In the genomic region with DNA sequence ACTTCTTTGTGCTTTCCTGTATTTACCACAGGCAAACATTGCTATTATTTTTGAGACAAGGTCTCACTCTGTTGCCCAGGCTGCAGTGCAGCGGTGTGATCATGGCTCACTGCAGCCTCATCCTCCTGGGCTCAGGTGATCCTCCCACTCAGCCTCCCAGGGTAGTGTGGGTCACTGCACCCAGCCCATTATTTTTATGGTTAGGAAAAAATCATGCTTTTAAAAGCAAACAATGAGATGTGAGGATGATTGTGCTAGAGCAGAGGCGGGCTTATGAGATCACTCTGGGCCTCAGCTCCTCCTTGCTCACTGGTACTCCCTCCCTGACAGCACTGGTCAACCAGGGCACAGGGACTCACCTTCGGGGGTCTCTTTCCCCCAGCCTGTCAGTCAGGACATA, we compare ENCODE assay signal across 14 cellular contexts.
DNase-seq lines count a peak whose midpoint lies in the region; ATAC-seq and TF ChIP-seq lines count a peak whose summit lies in the region.
"Had no signal": no experiment of that assay in that cellular context is flagged by ENCODE, and none has a peak within 500 bp of the region (broad histone marks: within the 10 kb centered on the region; RNA-seq: fewer than 3 reads in every experiment).

No MANE protein-coding gene starts in this region.

- H3K9me3 Mint-ChIP-seq in stimulated activated effector memory CD8-positive, alpha-beta T cell treated with anti-CD3 and anti-CD28 coated beads, Interleukin-12 subunit alpha, Interleukin-12 subunit beta, amount 100 ng/mL, for 72 hours = no peaks in the 10 kb centered on the region
- H3K9me3 Mint-ChIP-seq: CD14-positive monocyte; CD8-positive, alpha-beta T cell; GM23338 had no signal

- H3K4me1 Mint-ChIP-seq in stimulated activated effector memory CD8-positive, alpha-beta T cell treated with anti-CD3 and anti-CD28 coated beads, Interleukin-12 subunit alpha, Interleukin-12 subunit beta, amount 100 ng/mL, for 72 hours = peaks cover 16% of the 10 kb centered on the region

- H3K4me3 Mint-ChIP-seq in stimulated activated effector memory CD8-positive, alpha-beta T cell treated with anti-CD3 and anti-CD28 coated beads, Interleukin-12 subunit alpha, Interleukin-12 subunit beta, amount 100 ng/mL, for 72 hours = no peak overlapping the region
- H3K4me3 Mint-ChIP-seq: CD14-positive monocyte, GM23338 had no signal

- DNase-seq in RWPE1 (ENCODE audit: low spot score) (no peak), kidney tubule cell (ENCODE audit: low spot score) (peak; percentile 38), NOMO-1 (lab: John Stamatoyannopoulos, UW; ENCODE audit: unreplicated experiment in 2 of 2) (no peak), NCI-H1092 (lab: John Stamatoyannopoulos, UW) (no peak)
- DNase-seq in stimulated activated effector memory CD8-positive, alpha-beta T cell treated with anti-CD3 and anti-CD28 coated beads, Interleukin-12 subunit alpha, Interleukin-12 subunit beta, amount 100 ng/mL, for 72 hours (ENCODE audit: low spot score in 2 of 2) = no peak
- DNase-seq: COR-L47, DMS153, DMS79 treated with DMSO at 0.1 percent for 48 hours, EL, H7 had no signal

- no peak overlapping the region for H3K4me3 ChIP-seq in HEK293 (ENCODE audit: low read depth, low read length)
- H3K4me3 ChIP-seq: GM23338 had no signal

- H3K36me3 ChIP-seq in HEK293 (ENCODE audit: control insufficient read depth in 2 of 2, insufficient read depth in 1 of 2, low read length in 2 of 2) = peaks cover 23 to 57% of the 10 kb centered on the region in 2 experiments

- H3K27ac Mint-ChIP-seq in stimulated activated effector memory CD8-positive, alpha-beta T cell treated with anti-CD3 and anti-CD28 coated beads, Interleukin-12 subunit alpha, Interleukin-12 subunit beta, amount 100 ng/mL, for 72 hours = peak overlapping the region; percentile 93
- H3K27ac Mint-ChIP-seq: CD14-positive monocyte, GM23338 had no signal

- no peak for TF ChIP-seq CTCF in HEK293 (tag by site-specific recombination; IDR thresholded peaks at IDR 0.05)
- no peak for TF ChIP-seq CTCF in RWPE1 (conservative IDR thresholded peaks at IDR 0.05; ENCODE audit: low read depth)

- peaks cover 8% of the 10 kb centered on the region for H3K4me1 ChIP-seq in HEK293 (ENCODE audit: control insufficient read depth, insufficient read depth, low read length)

- POLR2A ChIA-PET in HEK293 (lab: Yijun Ruan, JAX) (interaction anchor here (2.7 to 5.8 kb wide), 2 partner anchors 18 to 87 kb away, joined by 31 to 242 read pairs; partner anchors contain the start of genes NEIL1 and SIN3A), RWPE1 (lab: Yijun Ruan, JAX; ENCODE audit: low non-redundant PET) (no interaction called here)

- no peak for ATAC-seq in stimulated activated effector memory CD8-positive, alpha-beta T cell treated with anti-CD3 and anti-CD28 coated beads, Interleukin-12 subunit alpha, Interleukin-12 subunit beta, amount 100 ng/mL, for 72 hours
- ATAC-seq: CD8-positive, alpha-beta T cell; GM23338 had no signal

- CTCF ChIA-PET in HEK293 (lab: Yijun Ruan, JAX) = interaction anchor here (1.4 to 5.3 kb wide), 6 partner anchors 11 to 318 kb away, joined by 6 to 66 read pairs (median 44); partner anchors contain the start of genes IMP3, SIN3A and SNX33
- CTCF ChIA-PET in RWPE1 (lab: Yijun Ruan, JAX) = no interaction called here

- H3K36me3 Mint-ChIP-seq in stimulated activated effector memory CD8-positive, alpha-beta T cell treated with anti-CD3 and anti-CD28 coated beads, Interleukin-12 subunit alpha, Interleukin-12 subunit beta, amount 100 ng/mL, for 72 hours = peaks cover 75% of the 10 kb centered on the region

- no peaks in the 10 kb centered on the region for H3K9me3 ChIP-seq in HEK293 (ENCODE audit: control insufficient read depth, insufficient read depth, low read depth, low read length)

- H3K27ac ChIP-seq in HEK293 (ENCODE audit: extremely low read depth, low read depth, low read length) (no peak overlapping the region), RWPE1 (0 out of 2 replicates have a peak overlapping the region, but pooled peaks have one; percentile 1)

TF ChIP-seq in HEK293, 187 proteins besides CTCF, POLR2A, EP300 and RAD21 (continues in another document):
- TF ChIP-seq ZSCAN18 (tag by site-specific recombination; IDR thresholded peaks at IDR 0.05) (no peak), ZFHX2 (tag by site-specific recombination; conservative IDR thresholded peaks at IDR 0.05) (peak; percentile 58), ZNF558 (tag by site-specific recombination; IDR thresholded peaks at IDR 0.05) (no peak), YY2 (tag by site-specific recombination; IDR thresholded peaks at IDR 0.05) (no peak), PRDM6 (tag by site-specific recombination; IDR thresholded peaks at IDR 0.05) (no peak), ZNF560 (tag by site-specific recombination; IDR thresholded peaks at IDR 0.05; ENCODE audit: borderline replicate concordance) (no peak), ZNF202 (tag by site-specific recombination; IDR thresholded peaks at IDR 0.05; ENCODE audit: borderline replicate concordance) (no peak), ZNF19 (tag by site-specific recombination; IDR thresholded peaks at IDR 0.05; ENCODE audit: low read depth) (no peak), ZNF843 (tag by site-specific recombination; IDR thresholded peaks at IDR 0.05) (no peak), ZNF837 (tag by site-specific recombination; IDR thresholded peaks at IDR 0.05) (no peak), EGR2 (tag by site-specific recombination; IDR thresholded peaks at IDR 0.05; ENCODE audit: low read depth) (peak; percentile 77), ZNF223 (tag by site-specific recombination; IDR thresholded peaks at IDR 0.05) (no peak), ZNF132 (tag by site-specific recombination; IDR thresholded peaks at IDR 0.05; ENCODE audit: borderline replicate concordance) (no peak), SETDB1 (IDR thresholded peaks at IDR 0.05; ENCODE audit: insufficient read length, low read length) (no peak), YY1 (tag by site-specific recombination; IDR thresholded peaks at IDR 0.05) (no peak), ZNF785 (tag by site-specific recombination; IDR thresholded peaks at IDR 0.05) (no peak)
- TF ChIP-seq, protein P1, sequence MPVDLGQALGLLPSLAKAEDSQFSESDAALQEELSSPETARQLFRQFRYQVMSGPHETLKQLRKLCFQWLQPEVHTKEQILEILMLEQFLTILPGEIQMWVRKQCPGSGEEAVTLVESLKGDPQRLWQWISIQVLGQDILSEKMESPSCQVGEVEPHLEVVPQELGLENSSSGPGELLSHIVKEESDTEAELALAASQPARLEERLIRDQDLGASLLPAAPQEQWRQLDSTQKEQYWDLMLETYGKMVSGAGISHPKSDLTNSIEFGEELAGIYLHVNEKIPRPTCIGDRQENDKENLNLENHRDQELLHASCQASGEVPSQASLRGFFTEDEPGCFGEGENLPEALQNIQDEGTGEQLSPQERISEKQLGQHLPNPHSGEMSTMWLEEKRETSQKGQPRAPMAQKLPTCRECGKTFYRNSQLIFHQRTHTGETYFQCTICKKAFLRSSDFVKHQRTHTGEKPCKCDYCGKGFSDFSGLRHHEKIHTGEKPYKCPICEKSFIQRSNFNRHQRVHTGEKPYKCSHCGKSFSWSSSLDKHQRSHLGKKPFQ (tag by site-specific recombination; IDR thresholded peaks at IDR 0.05) = no peak
- TF ChIP-seq, protein P2, sequence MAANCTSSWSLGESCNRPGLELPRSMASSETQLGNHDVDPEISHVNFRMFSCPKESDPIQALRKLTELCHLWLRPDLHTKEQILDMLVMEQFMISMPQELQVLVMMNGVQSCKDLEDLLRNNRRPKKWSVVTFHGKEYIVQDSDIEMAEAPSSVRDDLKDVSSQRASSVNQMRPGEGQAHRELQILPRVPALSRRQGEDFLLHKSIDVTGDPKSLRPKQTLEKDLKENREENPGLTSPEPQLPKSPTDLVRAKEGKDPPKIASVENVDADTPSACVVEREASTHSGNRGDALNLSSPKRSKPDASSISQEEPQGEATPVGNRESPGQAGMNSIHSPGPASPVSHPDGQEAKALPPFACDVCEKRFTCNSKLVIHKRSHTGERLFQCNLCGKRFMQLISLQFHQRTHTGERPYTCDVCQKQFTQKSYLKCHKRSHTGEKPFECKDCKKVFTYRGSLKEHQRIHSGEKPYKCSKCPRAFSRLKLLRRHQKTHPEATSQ (tag by site-specific recombination; IDR thresholded peaks at IDR 0.05) = no peak
